1 cellular context compared by ENCODE assay signal in the genomic region with DNA sequence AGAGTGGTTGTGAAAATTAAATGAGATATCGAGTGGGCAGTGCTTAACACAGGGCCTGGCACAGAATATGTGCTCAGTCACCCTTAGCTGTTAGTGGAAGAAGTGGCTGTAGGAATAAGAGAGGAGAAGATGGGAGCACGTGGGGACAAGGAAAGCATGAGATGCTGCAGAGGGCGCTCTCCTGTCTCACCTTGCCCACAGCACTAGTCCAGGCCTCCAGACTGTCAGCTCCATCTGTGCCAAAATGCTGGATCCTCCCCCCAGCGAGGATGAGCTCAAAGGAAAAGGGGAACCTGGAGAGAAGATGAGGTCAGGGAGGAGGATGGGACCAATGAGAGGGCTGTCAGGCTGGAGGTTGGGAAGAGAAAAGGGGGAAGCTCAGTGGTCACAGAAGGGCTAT.
TF ChIP-seq lines count a peak whose summit lies in the region.

No MANE protein-coding gene starts in this region.

TF ChIP-seq in K562, 482 proteins besides CTCF, POLR2A, EP300 and RAD21 (continues in another document):
- no peak for TF ChIP-seq MTA3 (IDR thresholded peaks at IDR 0.05; ENCODE audit: borderline replicate concordance)
- TF ChIP-seq SMARCA5 (IDR thresholded peaks at IDR 0.05) = no peak
- no peak for TF ChIP-seq STAT5A (IDR thresholded peaks at IDR 0.05; ENCODE audit: borderline replicate concordance, low read length)
- no peak for TF ChIP-seq HMGN3 (IDR thresholded peaks at IDR 0.05; ENCODE audit: borderline replicate concordance, extremely low read depth, insufficient read length, low read depth, low read length)
- no peak for TF ChIP-seq XRCC4 (IDR thresholded peaks at IDR 0.05; ENCODE audit: extremely low read depth, insufficient read depth, insufficient read length)
- TF ChIP-seq, protein P1, sequence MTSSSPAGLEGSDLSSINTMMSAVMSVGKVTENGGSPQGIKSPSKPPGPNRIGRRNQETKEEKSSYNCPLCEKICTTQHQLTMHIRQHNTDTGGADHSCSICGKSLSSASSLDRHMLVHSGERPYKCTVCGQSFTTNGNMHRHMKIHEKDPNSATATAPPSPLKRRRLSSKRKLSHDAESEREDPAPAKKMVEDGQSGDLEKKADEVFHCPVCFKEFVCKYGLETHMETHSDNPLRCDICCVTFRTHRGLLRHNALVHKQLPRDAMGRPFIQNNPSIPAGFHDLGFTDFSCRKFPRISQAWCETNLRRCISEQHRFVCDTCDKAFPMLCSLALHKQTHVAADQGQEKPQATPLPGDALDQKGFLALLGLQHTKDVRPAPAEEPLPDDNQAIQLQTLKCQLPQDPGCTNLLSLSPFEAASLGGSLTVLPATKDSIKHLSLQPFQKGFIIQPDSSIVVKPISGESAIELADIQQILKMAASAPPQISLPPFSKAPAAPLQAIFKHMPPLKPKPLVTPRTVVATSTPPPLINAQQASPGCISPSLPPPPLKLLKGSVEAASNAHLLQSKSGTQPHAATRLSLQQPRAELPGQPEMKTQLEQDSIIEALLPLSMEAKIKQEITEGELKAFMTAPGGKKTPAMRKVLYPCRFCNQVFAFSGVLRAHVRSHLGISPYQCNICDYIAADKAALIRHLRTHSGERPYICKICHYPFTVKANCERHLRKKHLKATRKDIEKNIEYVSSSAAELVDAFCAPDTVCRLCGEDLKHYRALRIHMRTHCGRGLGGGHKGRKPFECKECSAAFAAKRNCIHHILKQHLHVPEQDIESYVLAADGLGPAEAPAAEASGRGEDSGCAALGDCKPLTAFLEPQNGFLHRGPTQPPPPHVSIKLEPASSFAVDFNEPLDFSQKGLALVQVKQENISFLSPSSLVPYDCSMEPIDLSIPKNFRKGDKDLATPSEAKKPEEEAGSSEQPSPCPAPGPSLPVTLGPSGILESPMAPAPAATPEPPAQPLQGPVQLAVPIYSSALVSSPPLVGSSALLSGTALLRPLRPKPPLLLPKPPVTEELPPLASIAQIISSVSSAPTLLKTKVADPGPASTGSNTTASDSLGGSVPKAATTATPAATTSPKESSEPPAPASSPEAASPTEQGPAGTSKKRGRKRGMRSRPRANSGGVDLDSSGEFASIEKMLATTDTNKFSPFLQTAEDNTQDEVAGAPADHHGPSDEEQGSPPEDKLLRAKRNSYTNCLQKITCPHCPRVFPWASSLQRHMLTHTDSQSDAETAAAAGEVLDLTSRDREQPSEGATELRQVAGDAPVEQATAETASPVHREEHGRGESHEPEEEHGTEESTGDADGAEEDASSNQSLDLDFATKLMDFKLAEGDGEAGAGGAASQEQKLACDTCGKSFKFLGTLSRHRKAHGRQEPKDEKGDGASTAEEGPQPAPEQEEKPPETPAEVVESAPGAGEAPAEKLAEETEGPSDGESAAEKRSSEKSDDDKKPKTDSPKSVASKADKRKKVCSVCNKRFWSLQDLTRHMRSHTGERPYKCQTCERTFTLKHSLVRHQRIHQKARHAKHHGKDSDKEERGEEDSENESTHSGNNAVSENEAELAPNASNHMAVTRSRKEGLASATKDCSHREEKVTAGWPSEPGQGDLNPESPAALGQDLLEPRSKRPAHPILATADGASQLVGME (CRISPR knock-in tag; IDR thresholded peaks at IDR 0.05) = no peak
- TF ChIP-seq LARP7 (IDR thresholded peaks at IDR 0.05) = no peak
- TF ChIP-seq XRCC3 (IDR thresholded peaks at IDR 0.05) = no peak
- TF ChIP-seq ELF4 (CRISPR knock-in tag; IDR thresholded peaks at IDR 0.05) = no peak
- no peak for TF ChIP-seq MTF1 (CRISPR knock-in tag; IDR thresholded peaks at IDR 0.05; ENCODE audit: borderline replicate concordance)
- TF ChIP-seq, protein P2, sequence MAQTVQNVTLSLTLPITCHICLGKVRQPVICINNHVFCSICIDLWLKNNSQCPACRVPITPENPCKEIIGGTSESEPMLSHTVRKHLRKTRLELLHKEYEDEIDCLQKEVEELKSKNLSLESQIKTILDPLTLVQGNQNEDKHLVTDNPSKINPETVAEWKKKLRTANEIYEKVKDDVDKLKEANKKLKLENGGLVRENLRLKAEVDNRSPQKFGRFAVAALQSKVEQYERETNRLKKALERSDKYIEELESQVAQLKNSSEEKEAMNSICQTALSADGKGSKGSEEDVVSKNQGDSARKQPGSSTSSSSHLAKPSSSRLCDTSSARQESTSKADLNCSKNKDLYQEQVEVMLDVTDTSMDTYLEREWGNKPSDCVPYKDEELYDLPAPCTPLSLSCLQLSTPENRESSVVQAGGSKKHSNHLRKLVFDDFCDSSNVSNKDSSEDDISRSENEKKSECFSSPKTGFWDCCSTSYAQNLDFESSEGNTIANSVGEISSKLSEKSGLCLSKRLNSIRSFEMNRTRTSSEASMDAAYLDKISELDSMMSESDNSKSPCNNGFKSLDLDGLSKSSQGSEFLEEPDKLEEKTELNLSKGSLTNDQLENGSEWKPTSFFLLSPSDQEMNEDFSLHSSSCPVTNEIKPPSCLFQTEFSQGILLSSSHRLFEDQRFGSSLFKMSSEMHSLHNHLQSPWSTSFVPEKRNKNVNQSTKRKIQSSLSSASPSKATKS (CRISPR knock-in tag; IDR thresholded peaks at IDR 0.05) = no peak
- no peak for TF ChIP-seq BRD9 (IDR thresholded peaks at IDR 0.05; ENCODE audit: low read depth, partially characterized antibody)
- no peak for TF ChIP-seq MEF2A (IDR thresholded peaks at IDR 0.05; ENCODE audit: control insufficient read depth, low read depth, low read length)
- no peak for TF ChIP-seq ZNF24 (IDR thresholded peaks at IDR 0.05)
- TF ChIP-seq THRAP3 (IDR thresholded peaks at IDR 0.05; ENCODE audit: borderline replicate concordance) = no peak
- TF ChIP-seq FOXK2 (conservative IDR thresholded peaks at IDR 0.05 in 1 of 2, IDR thresholded peaks at IDR 0.05 in 1 of 2; ENCODE audit: low read depth in 2 of 2) = no peak
- no peak for TF ChIP-seq ZNF717 (CRISPR knock-in tag; IDR thresholded peaks at IDR 0.05)
- TF ChIP-seq ZNF644 (tag; IDR thresholded peaks at IDR 0.05; ENCODE audit: low read depth) = no peak
- TF ChIP-seq, protein P3, sequence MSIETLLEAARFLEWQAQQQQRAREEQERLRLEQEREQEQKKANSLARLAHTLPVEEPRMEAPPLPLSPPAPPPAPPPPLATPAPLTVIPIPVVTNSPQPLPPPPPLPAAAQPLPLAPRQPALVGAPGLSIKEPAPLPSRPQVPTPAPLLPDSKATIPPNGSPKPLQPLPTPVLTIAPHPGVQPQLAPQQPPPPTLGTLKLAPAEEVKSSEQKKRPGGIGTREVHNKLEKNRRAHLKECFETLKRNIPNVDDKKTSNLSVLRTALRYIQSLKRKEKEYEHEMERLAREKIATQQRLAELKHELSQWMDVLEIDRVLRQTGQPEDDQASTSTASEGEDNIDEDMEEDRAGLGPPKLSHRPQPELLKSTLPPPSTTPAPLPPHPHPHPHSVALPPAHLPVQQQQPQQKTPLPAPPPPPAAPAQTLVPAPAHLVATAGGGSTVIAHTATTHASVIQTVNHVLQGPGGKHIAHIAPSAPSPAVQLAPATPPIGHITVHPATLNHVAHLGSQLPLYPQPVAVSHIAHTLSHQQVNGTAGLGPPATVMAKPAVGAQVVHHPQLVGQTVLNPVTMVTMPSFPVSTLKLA (conservative IDR thresholded peaks at IDR 0.05) = peak; percentile 61 to 74
- TF ChIP-seq, protein P4, sequence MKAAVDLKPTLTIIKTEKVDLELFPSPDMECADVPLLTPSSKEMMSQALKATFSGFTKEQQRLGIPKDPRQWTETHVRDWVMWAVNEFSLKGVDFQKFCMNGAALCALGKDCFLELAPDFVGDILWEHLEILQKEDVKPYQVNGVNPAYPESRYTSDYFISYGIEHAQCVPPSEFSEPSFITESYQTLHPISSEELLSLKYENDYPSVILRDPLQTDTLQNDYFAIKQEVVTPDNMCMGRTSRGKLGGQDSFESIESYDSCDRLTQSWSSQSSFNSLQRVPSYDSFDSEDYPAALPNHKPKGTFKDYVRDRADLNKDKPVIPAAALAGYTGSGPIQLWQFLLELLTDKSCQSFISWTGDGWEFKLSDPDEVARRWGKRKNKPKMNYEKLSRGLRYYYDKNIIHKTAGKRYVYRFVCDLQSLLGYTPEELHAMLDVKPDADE (conservative IDR thresholded peaks at IDR 0.05; ENCODE audit: control insufficient read depth, low read depth, low read length) = no peak
- no peak for TF ChIP-seq PCBP2 (IDR thresholded peaks at IDR 0.05; ENCODE audit: low read depth, low read length, poor library complexity, severe bottlenecking)
- TF ChIP-seq, protein P5, sequence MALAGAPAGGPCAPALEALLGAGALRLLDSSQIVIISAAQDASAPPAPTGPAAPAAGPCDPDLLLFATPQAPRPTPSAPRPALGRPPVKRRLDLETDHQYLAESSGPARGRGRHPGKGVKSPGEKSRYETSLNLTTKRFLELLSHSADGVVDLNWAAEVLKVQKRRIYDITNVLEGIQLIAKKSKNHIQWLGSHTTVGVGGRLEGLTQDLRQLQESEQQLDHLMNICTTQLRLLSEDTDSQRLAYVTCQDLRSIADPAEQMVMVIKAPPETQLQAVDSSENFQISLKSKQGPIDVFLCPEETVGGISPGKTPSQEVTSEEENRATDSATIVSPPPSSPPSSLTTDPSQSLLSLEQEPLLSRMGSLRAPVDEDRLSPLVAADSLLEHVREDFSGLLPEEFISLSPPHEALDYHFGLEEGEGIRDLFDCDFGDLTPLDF (CRISPR knock-in tag; IDR thresholded peaks at IDR 0.05) = no peak
- TF ChIP-seq, protein P6, sequence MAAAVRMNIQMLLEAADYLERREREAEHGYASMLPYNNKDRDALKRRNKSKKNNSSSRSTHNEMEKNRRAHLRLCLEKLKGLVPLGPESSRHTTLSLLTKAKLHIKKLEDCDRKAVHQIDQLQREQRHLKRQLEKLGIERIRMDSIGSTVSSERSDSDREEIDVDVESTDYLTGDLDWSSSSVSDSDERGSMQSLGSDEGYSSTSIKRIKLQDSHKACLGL (CRISPR knock-in tag; IDR thresholded peaks at IDR 0.05; ENCODE audit: borderline replicate concordance, poor library complexity, severe bottlenecking) = no peak
- TF ChIP-seq, protein P7, sequence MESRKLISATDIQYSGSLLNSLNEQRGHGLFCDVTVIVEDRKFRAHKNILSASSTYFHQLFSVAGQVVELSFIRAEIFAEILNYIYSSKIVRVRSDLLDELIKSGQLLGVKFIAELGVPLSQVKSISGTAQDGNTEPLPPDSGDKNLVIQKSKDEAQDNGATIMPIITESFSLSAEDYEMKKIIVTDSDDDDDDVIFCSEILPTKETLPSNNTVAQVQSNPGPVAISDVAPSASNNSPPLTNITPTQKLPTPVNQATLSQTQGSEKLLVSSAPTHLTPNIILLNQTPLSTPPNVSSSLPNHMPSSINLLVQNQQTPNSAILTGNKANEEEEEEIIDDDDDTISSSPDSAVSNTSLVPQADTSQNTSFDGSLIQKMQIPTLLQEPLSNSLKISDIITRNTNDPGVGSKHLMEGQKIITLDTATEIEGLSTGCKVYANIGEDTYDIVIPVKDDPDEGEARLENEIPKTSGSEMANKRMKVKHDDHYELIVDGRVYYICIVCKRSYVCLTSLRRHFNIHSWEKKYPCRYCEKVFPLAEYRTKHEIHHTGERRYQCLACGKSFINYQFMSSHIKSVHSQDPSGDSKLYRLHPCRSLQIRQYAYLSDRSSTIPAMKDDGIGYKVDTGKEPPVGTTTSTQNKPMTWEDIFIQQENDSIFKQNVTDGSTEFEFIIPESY (CRISPR knock-in tag; IDR thresholded peaks at IDR 0.05) = no peak
